Comparison of ENCODE assay signal across 21 cellular contexts in genomic region chr16:54942353-54942943, GRCh38. TPM values are rescaled to one million over a fixed set of nuclear protein-coding genes. Genes with fewer than 3 reads are reported as not detected.
"Had no signal": no experiment of that assay in that cellular context is flagged by ENCODE, and none has a peak within 500 bp of the region (broad histone marks: within the 10 kb centered on the region; RNA-seq: fewer than 3 reads in every experiment).

No MANE protein-coding gene starts in this region.

- H3K36me3 ChIP-seq: lower lobe of right lung, prostate gland, spleen, thoracic aorta, vagina had no signal

- FAIRE-seq: bronchial epithelial cell, endometrium had no signal

- ATAC-seq: activated T-cell treated with anti-CD3 and anti-CD28 coated beads, Interleukin-2, amount 50 U/mL, for 72 hours; foreskin keratinocyte; left lobe of liver; lower lobe of right lung; naive thymus-derived CD4-positive, alpha-beta T cell had no signal

- DNase-seq: activated CD4-positive, alpha-beta memory T cell treated with anti-CD3 and anti-CD28 coated beads for 36 hours; activated CD4-positive, alpha-beta T cell treated with anti-CD3 and anti-CD28 coated beads for 48 hours; activated effector memory CD4-positive, alpha-beta T cell treated with Interleukin-2 at 50 U/mL for 16 hours; activated naive CD4-positive, alpha-beta T cell treated with anti-CD3 and anti-CD28 coated beads for 36 hours; activated naive CD8-positive, alpha-beta T cell treated with anti-CD3 and anti-CD28 coated beads, Interleukin-2, amount 10 ng/mL, durations not matched to agents 7 days and 5 days; activated T-cell treated with anti-CD3 and anti-CD28 coated beads, Interleukin-2, amount 50 U/mL, for 72 hours; amniotic stem cell; cortex of kidney; foreskin keratinocyte; lower lobe of right lung; mesendoderm; naive thymus-derived CD4-positive, alpha-beta T cell; spleen; stimulated activated CD4-positive, alpha-beta T cell treated with anti-CD3 and anti-CD28 coated beads, Interleukin-4, amount 100 ng/mL, for 1 hour; stimulated activated naive CD4-positive, alpha-beta T cell had no signal

- H3K4me1 ChIP-seq: prostate gland had no signal

- H3K4me3 ChIP-seq: lower lobe of right lung, prostate gland, spleen, thoracic aorta, vagina had no signal

- H3K27me3 ChIP-seq: foreskin keratinocyte had no signal

- H3K9me3 ChIP-seq: lower lobe of right lung, prostate gland, spleen, thoracic aorta, vagina had no signal

- H3K27ac ChIP-seq: foreskin keratinocyte, lower lobe of right lung, prostate gland, spleen, thoracic aorta, vagina had no signal

RNA-seq across cellular contexts. Expression of gene IRX5, which starts 11.8 kb away (rescaled TPM):
- total RNA-seq: activated naive CD4-positive, alpha-beta T cell treated with anti-CD3 and anti-CD28 coated beads for 36 hours; activated naive CD8-positive, alpha-beta T cell treated with anti-CD3 and anti-CD28 coated beads, Interleukin-2, amount 10 ng/mL, durations not matched to agents 7 days and 5 days; spleen had no signal
- polyA plus RNA-seq: naive thymus-derived CD4-positive, alpha-beta T cell; spleen had no signal
